In genomic region chr15:98866503-98866902, GRCh38 we compare ENCODE assay signal across 7 cellular contexts.
A peak's percentile ranks its signal among the peaks of the same experiment; 100 is the strongest.
DNase-seq lines count a peak whose midpoint lies in the region; ATAC-seq, FAIRE-seq and TF ChIP-seq lines count a peak whose summit lies in the region.

No MANE protein-coding gene starts in this region.

- TF ChIP-seq CTCF in prostate gland (IDR thresholded peaks at IDR 0.05), result no peak

- no peak for TF ChIP-seq POLR2A in prostate gland (IDR thresholded peaks at IDR 0.05)

- no peak for ATAC-seq in GM21717 (IDR thresholded peaks at IDR 0.05; ENCODE audit: unreplicated experiment)
- ATAC-seq in activated CD4-positive, CD25-positive, alpha-beta regulatory T cell treated with anti-CD3 and anti-CD28 coated beads, Interleukin-2, amount 50 U/mL, for 24 hours, result no peak
- no peak for ATAC-seq in HG02870 (IDR thresholded peaks at IDR 0.05; ENCODE audit: unreplicated experiment)

- intact Hi-C loops in prostate gland (cut with DNase I), result no loop called here

- no peaks in the 10 kb centered on the region for H3K4me1 ChIP-seq in prostate gland (replicated peaks)

- DNase-seq in GM18507 (ENCODE audit: extremely low spot score, insufficient read length, low read depth) (no peak), SHP77 (lab: John Stamatoyannopoulos, UW) (peak; percentile 38 to 45), fibroblast of gingiva (ENCODE audit: low read depth) (peak; percentile 65), prostate gland (ENCODE audit: low spot score) (no peak)

- H3K27ac ChIP-seq in prostate gland, result peak overlapping the region; percentile 60 to 65

- peak; percentile 67 for FAIRE-seq in GM18507 (lab: Jason Lieb, UNC)

- no peaks in the 10 kb centered on the region for H3K36me3 ChIP-seq in prostate gland

- no peaks in the 10 kb centered on the region for H3K27me3 ChIP-seq in prostate gland (replicated peaks; ENCODE audit: insufficient read depth)

- peak overlapping the region; percentile 24 to 31 for H3K4me3 ChIP-seq in prostate gland

- whole genome bisulfite sequencing in prostate gland, result 40% methylated on average over 11 of the region's 11 CpGs

- no peaks in the 10 kb centered on the region for H3K9me3 ChIP-seq in prostate gland

Comparison
In these comparisons a context has a peak if more than half of its experiments do, and no peak if none do; other contexts are left out.
1. DNase-seq: peak in SHP77 (2 of 2) and fibroblast of gingiva (single experiment); none in GM18507 (single experiment) and prostate gland (single experiment).